Comparison of ENCODE assay signal across 25 cellular contexts in genomic region chr7:3730271-3730670, GRCh38.
DNase-seq lines count a peak whose midpoint lies in the region; ATAC-seq, FAIRE-seq and TF ChIP-seq lines count a peak whose summit lies in the region.
"Had no signal": no experiment of that assay in that cellular context is flagged by ENCODE, and none has a peak within 500 bp of the region (broad histone marks: within the 10 kb centered on the region; RNA-seq: fewer than 3 reads in every experiment).

No MANE protein-coding gene starts in this region.

- no peak for ATAC-seq in GM21737 (IDR thresholded peaks at IDR 0.05; ENCODE audit: unreplicated experiment)
- ATAC-seq: activated CD4-positive, alpha-beta T cell treated with anti-CD3 and anti-CD28 coated beads for 36 hours; gastrocnemius medialis; natural killer cell treated with Interleukin-12 subunit alpha and Interleukin-12 subunit beta and Interleukin-15 and Interleukin-18, amount 100 ng/mL, for 72 hours had no signal

- no peaks in the 10 kb centered on the region for H3K27me3 ChIP-seq in MG63
- H3K27me3 ChIP-seq in astrocyte (ENCODE audit: insufficient read depth, low read length): no peaks in the 10 kb centered on the region
- no peaks in the 10 kb centered on the region for H3K27me3 ChIP-seq in skeletal muscle satellite cell (ENCODE audit: control insufficient read depth, insufficient read depth, low read length)
- H3K27me3 ChIP-seq in osteoblast (ENCODE audit: insufficient read depth, low read length): no peaks in the 10 kb centered on the region
- H3K27me3 ChIP-seq: gastrocnemius medialis, testis had no signal

- no peak overlapping the region for H3K9ac ChIP-seq in astrocyte (ENCODE audit: low read length)
- H3K9ac ChIP-seq in skeletal muscle satellite cell (ENCODE audit: low read depth, low read length): no peak overlapping the region

- no peak overlapping the region for H3K27ac ChIP-seq in astrocyte (ENCODE audit: low read depth, low read length)
- no peak overlapping the region for H3K27ac ChIP-seq in osteoblast (ENCODE audit: low read depth, low read length)
- H3K27ac ChIP-seq: epithelial cell of prostate, gastrocnemius medialis, testis had no signal

- H4K20me1 ChIP-seq in astrocyte (ENCODE audit: insufficient read depth, low read length) (no peaks in the 10 kb centered on the region), osteoblast (ENCODE audit: insufficient read depth, low read length) (no peaks in the 10 kb centered on the region)

- FAIRE-seq in astrocyte (lab: Jason Lieb, UNC): no peak
- FAIRE-seq: G401.6, RCC 7860 had no signal

- peaks cover 5% of the 10 kb centered on the region for H3K9me3 Mint-ChIP-seq in astrocyte (ENCODE audit: unreplicated experiment)
- H3K9me3 Mint-ChIP-seq: central memory CD8-positive, alpha-beta T cell; natural killer cell treated with Interleukin-12 subunit alpha and Interleukin-12 subunit beta and Interleukin-15 and Interleukin-18, amount 100 ng/mL, for 72 hours had no signal

- TF ChIP-seq CTCF in astrocyte (IDR thresholded peaks at IDR 0.05; ENCODE audit: insufficient read depth, low read depth, low read length) (no peak), fibroblast of pulmonary artery (IDR thresholded peaks at IDR 0.05; ENCODE audit: low read length, missing control alignments) (no peak), osteoblast (IDR thresholded peaks at IDR 0.05; ENCODE audit: extremely low read depth, low read depth, low read length) (no peak)

- H3K4me1 ChIP-seq in astrocyte (ENCODE audit: insufficient read depth, low read length) (peaks cover 6% of the 10 kb centered on the region), skeletal muscle satellite cell (ENCODE audit: control insufficient read depth, insufficient read depth, low read length) (peaks cover 15% of the 10 kb centered on the region), osteoblast (ENCODE audit: insufficient read depth, low read length) (no peaks in the 10 kb centered on the region)
- H3K4me1 ChIP-seq: gastrocnemius medialis had no signal

- no peaks in the 10 kb centered on the region for H3K36me3 ChIP-seq in MG63
- H3K36me3 ChIP-seq in astrocyte (ENCODE audit: insufficient read depth, low read length): no peaks in the 10 kb centered on the region
- H3K36me3 ChIP-seq in skeletal muscle satellite cell (ENCODE audit: insufficient read depth, low read length): no peaks in the 10 kb centered on the region
- no peaks in the 10 kb centered on the region for H3K36me3 ChIP-seq in osteoblast (ENCODE audit: insufficient read depth, low read length)
- H3K36me3 ChIP-seq: gastrocnemius medialis had no signal

- peaks cover 7% of the 10 kb centered on the region for H3K36me3 Mint-ChIP-seq in astrocyte (ENCODE audit: low read depth, unreplicated experiment)
- H3K36me3 Mint-ChIP-seq: CD4-positive, alpha-beta memory T cell; natural killer cell treated with Interleukin-12 subunit alpha and Interleukin-12 subunit beta and Interleukin-15 and Interleukin-18, amount 100 ng/mL, for 72 hours had no signal

- DNase-seq in MG63 (peak; percentile 33), astrocyte (ENCODE audit: low read depth) (peak; percentile 62), fibroblast of pulmonary artery (ENCODE audit: low read depth) (peak; percentile 25), SIG-M5 (lab: John Stamatoyannopoulos, UW) (no peak), osteoblast (ENCODE audit: insufficient read length, low spot score, missing footprints) (no peak)
- DNase-seq: activated CD4-positive, alpha-beta T cell treated with anti-CD3 and anti-CD28 coated beads for 36 hours; activated naive CD4-positive, alpha-beta T cell treated with Interleukin-2 at 50 U/mL for 16 hours; activated T-cell treated with anti-CD3 and anti-CD28 coated beads, Interleukin-2, amount 50 U/mL, for 48 hours; amniotic stem cell; CD4-positive, alpha-beta memory T cell; gastrocnemius medialis; midbrain; NCI-H2081; NCI-H510A; retina; stimulated activated CD4-positive, alpha-beta T cell treated with anti-CD3 and anti-CD28 coated beads, Interleukin-4, amount 100 ng/mL, for 24 hours; stimulated activated naive CD4-positive, alpha-beta T cell; testis had no signal

- H3K4me3 ChIP-seq in MG63 (no peak overlapping the region), astrocyte (ENCODE audit: insufficient read depth, low read depth, low read length) (no peak overlapping the region), fibroblast of pulmonary artery (replicated peaks; ENCODE audit: low read depth, low read length) (no peak overlapping the region), skeletal muscle satellite cell (ENCODE audit: low read length) (no peak overlapping the region), osteoblast (ENCODE audit: insufficient read depth, low read length) (no peak overlapping the region)
- H3K4me3 ChIP-seq: gastrocnemius medialis, testis had no signal

- H2AFZ ChIP-seq in astrocyte (ENCODE audit: low read depth, low read length) (no peak overlapping the region), osteoblast (ENCODE audit: low read length) (no peak overlapping the region)

- H3K79me2 ChIP-seq in astrocyte (ENCODE audit: insufficient read depth, low read length) (no peaks in the 10 kb centered on the region), osteoblast (ENCODE audit: insufficient read depth, low read length) (no peaks in the 10 kb centered on the region)

- no peak overlapping the region for H3K4me3 Mint-ChIP-seq in astrocyte (ENCODE audit: unreplicated experiment)
- H3K4me3 Mint-ChIP-seq: activated CD4-positive, alpha-beta T cell treated with anti-CD3 and anti-CD28 coated beads for 36 hours; CD4-positive, alpha-beta memory T cell; central memory CD8-positive, alpha-beta T cell; natural killer cell treated with Interleukin-12 subunit alpha and Interleukin-12 subunit beta and Interleukin-15 and Interleukin-18, amount 100 ng/mL, for 72 hours had no signal

- H3K9me3 ChIP-seq in MG63 (no peaks in the 10 kb centered on the region), astrocyte (ENCODE audit: insufficient read depth, low read depth, low read length) (no peaks in the 10 kb centered on the region), skeletal muscle satellite cell (replicated peaks; ENCODE audit: low read length) (peaks cover 4% of the 10 kb centered on the region), osteoblast (ENCODE audit: low read depth, low read length) (no peaks in the 10 kb centered on the region)
- H3K9me3 ChIP-seq: gastrocnemius medialis, testis had no signal

- no peaks in the 10 kb centered on the region for H3K27me3 Mint-ChIP-seq in astrocyte (ENCODE audit: low read depth, unreplicated experiment)
- H3K27me3 Mint-ChIP-seq: activated CD4-positive, alpha-beta T cell treated with anti-CD3 and anti-CD28 coated beads for 36 hours had no signal

- no peak overlapping the region for H3K4me2 ChIP-seq in astrocyte (ENCODE audit: low read length)
- H3K4me2 ChIP-seq in skeletal muscle satellite cell (ENCODE audit: low read length): peak overlapping the region; percentile 17
- no peak overlapping the region for H3K4me2 ChIP-seq in osteoblast (ENCODE audit: insufficient read depth, low read length)

- H3K27ac Mint-ChIP-seq in astrocyte (ENCODE audit: unreplicated experiment): no peak overlapping the region
- H3K27ac Mint-ChIP-seq: activated CD4-positive, alpha-beta T cell treated with anti-CD3 and anti-CD28 coated beads for 36 hours; CD4-positive, alpha-beta memory T cell; natural killer cell treated with Interleukin-12 subunit alpha and Interleukin-12 subunit beta and Interleukin-15 and Interleukin-18, amount 100 ng/mL, for 72 hours had no signal

- H3K4me1 Mint-ChIP-seq in astrocyte (ENCODE audit: low read depth, unreplicated experiment): no peaks in the 10 kb centered on the region
- H3K4me1 Mint-ChIP-seq: activated CD4-positive, alpha-beta T cell treated with anti-CD3 and anti-CD28 coated beads for 36 hours; CD4-positive, alpha-beta memory T cell; central memory CD8-positive, alpha-beta T cell had no signal

Comparison
In these comparisons a context has a peak if more than half of its experiments do, and no peak if none do; other contexts are left out.
1. DNase-seq: peak in MG63 (single experiment), astrocyte (single experiment) and fibroblast of pulmonary artery (single experiment); none in SIG-M5 (single experiment) and osteoblast (single experiment).